Comparison of ENCODE assay signal across 1 cellular context in genomic region chr7:101104193-101104713, GRCh38.
TF ChIP-seq lines count a peak whose summit lies in the region.

No MANE protein-coding gene starts in this region.

TF ChIP-seq in HepG2, 621 proteins besides CTCF, POLR2A, EP300 and RAD21 (continued from another document and continues in another):
- TF ChIP-seq TFE3 (CRISPR knock-in tag; IDR thresholded peaks at IDR 0.05) (peak; percentile 92), ZNF362 (CRISPR knock-in tag; IDR thresholded peaks at IDR 0.05; ENCODE audit: borderline replicate concordance) (0 out of 2 replicates have a peak, but pooled peaks have one; percentile 52), ARID5B (CRISPR knock-in tag; IDR thresholded peaks at IDR 0.05) (peak; percentile 74), KDM3A (CRISPR knock-in tag; IDR thresholded peaks at IDR 0.05; ENCODE audit: low read depth) (no peak), ZNF569 (CRISPR knock-in tag; IDR thresholded peaks at IDR 0.05; ENCODE audit: borderline replicate concordance) (no peak), ZMAT3 (CRISPR knock-in tag; conservative IDR thresholded peaks at IDR 0.05) (no peak), ZNF446 (CRISPR knock-in tag; IDR thresholded peaks at IDR 0.05) (no peak), ZNF34 (CRISPR knock-in tag; IDR thresholded peaks at IDR 0.05; ENCODE audit: borderline replicate concordance) (no peak), MED1 (CRISPR knock-in tag; IDR thresholded peaks at IDR 0.05) (peak; percentile 90), NPAS2 (CRISPR knock-in tag; IDR thresholded peaks at IDR 0.05; ENCODE audit: borderline replicate concordance) (no peak), KDM4B (CRISPR knock-in tag; IDR thresholded peaks at IDR 0.05) (no peak), MIER3 (CRISPR knock-in tag; IDR thresholded peaks at IDR 0.05; ENCODE audit: borderline replicate concordance) (no peak), ZSCAN21 (CRISPR knock-in tag; IDR thresholded peaks at IDR 0.05; ENCODE audit: borderline replicate concordance) (no peak), SIX4 (CRISPR knock-in tag; IDR thresholded peaks at IDR 0.05) (no peak), GZF1 (CRISPR knock-in tag; IDR thresholded peaks at IDR 0.05) (no peak), PHB2 (IDR thresholded peaks at IDR 0.05; ENCODE audit: partially characterized antibody) (no peak), NR2F6 (IDR thresholded peaks at IDR 0.05) (peak; percentile 28; the same call in 1 of the 2 replicates), NR2F6 (CRISPR knock-in tag; IDR thresholded peaks at IDR 0.05) (peak; percentile 65; the same call in 1 of the 2 replicates), PHF20 (CRISPR knock-in tag; IDR thresholded peaks at IDR 0.05) (no peak), ZNF607 (CRISPR knock-in tag; IDR thresholded peaks at IDR 0.05; ENCODE audit: borderline replicate concordance) (no peak), NFIB (CRISPR knock-in tag; IDR thresholded peaks at IDR 0.05; ENCODE audit: borderline replicate concordance) (no peak), REPIN1 (CRISPR knock-in tag; IDR thresholded peaks at IDR 0.05; ENCODE audit: borderline replicate concordance, low read depth) (no peak), ZNF572 (CRISPR knock-in tag; IDR thresholded peaks at IDR 0.05) (no peak), RNF2 (conservative IDR thresholded peaks at IDR 0.05; ENCODE audit: low read depth) (no peak), CBX5 (CRISPR knock-in tag; IDR thresholded peaks at IDR 0.05; ENCODE audit: borderline replicate concordance) (no peak), AKAP8 (CRISPR knock-in tag; IDR thresholded peaks at IDR 0.05) (no peak), SYNCRIP (IDR thresholded peaks at IDR 0.05; ENCODE audit: insufficient read depth, low read depth, low read length) (no peak), KLF9 (CRISPR knock-in tag; IDR thresholded peaks at IDR 0.05; ENCODE audit: low read depth) (no peak), ZGPAT (CRISPR knock-in tag; IDR thresholded peaks at IDR 0.05) (peak; percentile 63; the same call in 1 of the 2 replicates), TBP (CRISPR knock-in tag; IDR thresholded peaks at IDR 0.05) (no peak), PBX2 (CRISPR knock-in tag; IDR thresholded peaks at IDR 0.05) (no peak), MXI1 (IDR thresholded peaks at IDR 0.05; ENCODE audit: borderline replicate concordance, low read depth, low read length) (peak; percentile 87; the same call in 1 of the 3 replicates), MBD4 (IDR thresholded peaks at IDR 0.05; ENCODE audit: borderline replicate concordance, low read length) (no peak), ZFP36L2 (CRISPR knock-in tag; IDR thresholded peaks at IDR 0.05) (no peak), CHCHD3 (CRISPR knock-in tag; IDR thresholded peaks at IDR 0.05) (no peak), ZNF839 (CRISPR knock-in tag; IDR thresholded peaks at IDR 0.05; ENCODE audit: borderline replicate concordance) (no peak), NR2C2 (CRISPR knock-in tag; IDR thresholded peaks at IDR 0.05; ENCODE audit: borderline replicate concordance) (no peak), POGK (CRISPR knock-in tag; conservative IDR thresholded peaks at IDR 0.05) (0 out of 2 replicates have a peak, but pooled peaks have one; percentile 41), ZFY (CRISPR knock-in tag; IDR thresholded peaks at IDR 0.05) (peak; percentile 43), FOXK2 (IDR thresholded peaks at IDR 0.05) (no peak), SETDB1 (CRISPR knock-in tag; IDR thresholded peaks at IDR 0.05; ENCODE audit: borderline replicate concordance) (no peak), ZNF768 (CRISPR knock-in tag; IDR thresholded peaks at IDR 0.05) (no peak), HOXD1 (CRISPR knock-in tag; IDR thresholded peaks at IDR 0.05) (no peak), PAF1 (CRISPR knock-in tag; IDR thresholded peaks at IDR 0.05) (no peak), GATAD1 (CRISPR knock-in tag; IDR thresholded peaks at IDR 0.05) (no peak), ZNF710 (CRISPR knock-in tag; IDR thresholded peaks at IDR 0.05; ENCODE audit: borderline replicate concordance) (no peak), ZNF430 (CRISPR knock-in tag; IDR thresholded peaks at IDR 0.05) (peak; percentile 45; the same call in 1 of the 2 replicates), ZSCAN9 (CRISPR knock-in tag; IDR thresholded peaks at IDR 0.05; ENCODE audit: borderline replicate concordance) (no peak), BCL6 (CRISPR knock-in tag; IDR thresholded peaks at IDR 0.05) (peak; percentile 88), XRCC5 (optimal IDR thresholded peaks at IDR 0.05; ENCODE audit: low read length) (no peak), ZNF24 (IDR thresholded peaks at IDR 0.05) (no peak), EZH2 (conservative IDR thresholded peaks at IDR 0.05; ENCODE audit: low read depth, low read length) (no peak)
